In the genomic region with DNA sequence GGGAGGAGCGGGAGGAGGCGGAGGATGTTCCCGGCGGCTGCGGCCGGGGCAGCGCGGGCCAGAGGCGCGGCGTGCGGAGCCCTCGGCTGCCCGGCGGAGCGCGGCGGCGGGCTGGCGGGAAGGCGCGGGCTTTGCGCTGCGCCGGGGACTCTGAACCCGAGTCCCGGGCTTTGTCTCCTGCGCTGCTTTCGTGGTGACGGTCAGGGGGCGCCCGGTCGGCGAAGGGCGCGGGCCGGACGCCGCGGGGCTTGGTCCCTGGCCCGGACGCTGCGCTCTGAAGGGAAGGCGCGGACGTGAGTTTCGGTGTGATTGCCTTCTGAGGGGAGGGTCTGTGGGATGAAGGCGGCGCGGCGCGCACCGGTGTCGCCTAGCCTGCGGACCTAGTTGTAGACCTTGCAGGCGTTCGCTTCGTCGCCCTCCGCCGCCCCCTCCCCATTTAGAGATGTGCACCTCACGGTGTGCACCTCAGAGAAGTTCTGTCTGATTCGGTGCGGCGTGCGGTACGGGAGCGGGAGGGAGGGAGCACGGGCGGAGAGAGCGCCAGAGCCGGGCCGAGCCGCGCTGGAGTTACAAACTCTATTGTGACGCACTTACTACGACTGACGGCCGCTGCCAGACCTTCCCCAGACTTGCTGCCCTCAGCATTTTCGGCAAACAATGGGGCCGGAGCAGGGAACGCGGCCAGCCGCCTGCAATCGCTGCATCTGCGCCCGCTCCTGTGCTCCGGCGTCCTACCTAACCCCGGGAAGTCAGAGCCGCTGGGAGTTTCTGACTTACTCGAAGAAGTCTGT, we compare ENCODE assay signal across 8 cellular contexts. TPM values are rescaled to one million over a fixed set of nuclear protein-coding genes. Genes with fewer than 3 reads are reported as not detected.
DNase-seq lines count a peak whose midpoint lies in the region; ATAC-seq and TF ChIP-seq lines count a peak whose summit lies in the region.

No MANE protein-coding gene starts in this region.

- H3K9ac ChIP-seq in ES-I3 (ENCODE audit: low read depth, low read length): peak overlapping the region; percentile 86

- peak; percentile 56 for DNase-seq in HuH-7 (ENCODE audit: low spot score)
- DNase-seq in SK-N-DZ (ENCODE audit: low spot score): peak; percentile 62
- DNase-seq in astrocyte of the spinal cord (ENCODE audit: low read depth, low spot score): peak; percentile 84
- DNase-seq in hepatocyte (ENCODE audit: low spot score): peak; percentile 87
- peak; percentile 95 for DNase-seq in posterior vena cava (ENCODE audit: low spot score)

- TF ChIP-seq CTCF in astrocyte of the spinal cord (IDR thresholded peaks at IDR 0.05; ENCODE audit: low read depth, low read length) (no peak), hepatocyte (IDR thresholded peaks at IDR 0.05; ENCODE audit: poor library complexity) (no peak)

- H4K20me1 ChIP-seq in hepatocyte (ENCODE audit: insufficient read depth, poor library complexity, severe bottlenecking): peaks cover 64% of the 10 kb centered on the region

- peak overlapping the region; percentile 73 for H3K4me3 ChIP-seq in astrocyte of the spinal cord (ENCODE audit: low read depth, low read length)
- peak overlapping the region; percentile 99 for H3K4me3 ChIP-seq in hepatocyte

- H3K27me3 ChIP-seq in hepatocyte: peaks cover 15% of the 10 kb centered on the region

- WGBS in hepatocyte (ENCODE audit: low lambda C conversion rate, missing lambda C conversion rate): 1% methylated on average over 82 of the region's 92 CpGs

- peak overlapping the region; percentile 97 for H3K27ac ChIP-seq in hepatocyte

- H3K79me2 ChIP-seq in hepatocyte: peaks cover 62% of the 10 kb centered on the region

- no peak for ATAC-seq in GM18868 (IDR thresholded peaks at IDR 0.05; ENCODE audit: unreplicated experiment)
- no peak for ATAC-seq in HG03280 (IDR thresholded peaks at IDR 0.05; ENCODE audit: unreplicated experiment)

- H3K36me3 ChIP-seq in ES-I3 (ENCODE audit: insufficient read depth, low read length) (peaks cover 9% of the 10 kb centered on the region; the same call in 1 of the 2 replicates), hepatocyte (replicated peaks; ENCODE audit: insufficient read depth, low read depth) (no peaks in the 10 kb centered on the region)

- H3K4me1 ChIP-seq in ES-I3 (ENCODE audit: insufficient read depth, low read length): no peaks in the 10 kb centered on the region
- peaks cover 38% of the 10 kb centered on the region for H3K4me1 ChIP-seq in hepatocyte (ENCODE audit: insufficient read depth)

- no peaks in the 10 kb centered on the region for H3K9me3 ChIP-seq in ES-I3 (ENCODE audit: control insufficient read depth, insufficient read depth, low read length)
- no peaks in the 10 kb centered on the region for H3K9me3 ChIP-seq in hepatocyte (ENCODE audit: low read depth)

- in situ Hi-C loops in astrocyte of the spinal cord (cut with HindIII; ENCODE audit: low sequenced_read_pairs): no loop called here

- peak overlapping the region; percentile 73 for H3K4me2 ChIP-seq in hepatocyte

- peak overlapping the region; percentile 75 for H2AFZ ChIP-seq in hepatocyte

- intact Hi-C loops in posterior vena cava (cut with DNase I): no loop called here

- no peaks in the 10 kb centered on the region for H3K9me2 ChIP-seq in hepatocyte (replicated peaks; ENCODE audit: insufficient read depth)

RNA-seq across cellular contexts. Expression of a gene that starts 2.1 kb away (rescaled TPM):
- polyA plus RNA-seq in SK-N-DZ (2014; cell fraction: cytosol; rRNA removed): 18.6 and 19.4 TPM in 2 replicates
- 14.6 and 27.2 TPM in 2 replicates for polyA plus RNA-seq in SK-N-DZ (2014; cell fraction: nucleus; rRNA removed)
- 25.3 and 26.5 TPM in 2 replicates for total RNA-seq in hepatocyte
- polyA plus RNA-seq in hepatocyte: 12.3 and 13.0 TPM in 2 replicates
- total RNA-seq in posterior vena cava: 10 to 100 TPM in 1 of 2 donors, 1 to 10 TPM in 1; 4.1 to 10.4 TPM
